Comparison of ENCODE assay signal across 8 cellular contexts in the genomic region with DNA sequence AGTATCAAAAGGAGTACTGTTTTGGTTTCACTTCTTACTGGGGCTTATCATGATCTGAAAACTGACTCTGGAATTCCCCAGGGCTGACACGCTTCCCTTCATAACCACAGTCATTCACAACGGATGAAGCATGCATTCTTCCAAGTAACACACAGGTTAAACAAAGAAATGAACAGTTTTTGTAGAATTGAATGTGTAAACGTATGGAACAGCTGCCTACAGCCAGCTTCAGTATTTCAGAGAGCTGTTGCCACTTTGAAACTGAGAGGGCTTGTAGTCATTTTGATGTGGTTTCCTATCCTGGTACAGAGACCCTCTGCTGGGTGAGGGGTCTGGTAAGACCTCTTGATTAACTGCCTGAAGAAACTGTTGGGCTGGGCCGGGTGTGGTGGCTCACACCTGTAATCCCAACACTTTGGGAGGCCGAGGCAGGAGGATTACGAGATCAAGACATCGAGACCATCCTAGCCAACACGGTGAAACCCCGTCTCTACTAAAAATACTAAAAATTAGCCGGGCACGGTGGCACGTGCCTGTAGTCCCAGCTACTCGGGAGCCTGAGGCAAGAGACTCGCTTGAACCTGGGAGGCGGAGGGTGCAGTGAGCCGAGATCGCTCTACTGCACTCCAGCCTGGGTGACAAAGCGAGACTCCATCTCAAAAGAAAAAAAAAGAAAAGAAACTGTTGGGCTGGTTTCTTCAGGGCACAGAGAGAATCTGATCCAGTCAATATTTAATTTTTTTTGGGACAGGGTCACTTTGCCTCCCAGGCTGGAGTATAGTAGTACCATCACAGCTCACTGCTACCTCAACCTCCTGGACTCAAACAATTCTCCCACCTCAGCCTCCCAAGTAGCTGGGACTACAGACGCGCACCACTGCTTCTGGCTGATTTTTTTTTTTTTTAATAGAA. TPM values are rescaled to one million over a fixed set of nuclear protein-coding genes. Genes with fewer than 3 reads are reported as not detected.
DNase-seq lines count a peak whose midpoint lies in the region; ATAC-seq, FAIRE-seq and TF ChIP-seq lines count a peak whose summit lies in the region.

No MANE protein-coding gene starts in this region.

- H3K36me3 ChIP-seq in pancreas = no peaks in the 10 kb centered on the region

- ATAC-seq in HG02763 (IDR thresholded peaks at IDR 0.05; ENCODE audit: unreplicated experiment) (peak; percentile 25), T-cell (replicated peaks in 1 of 4) (peak in 1 of 4 experiments; percentile 79), pancreas (peak in 3 of 4 donors; percentile 17 to 62 (median 62))

- intact Hi-C loops in pancreas (cut with DNase I) = no loop called here

- peak overlapping the region in 2 of 4 donors; percentile 74 for H3K27ac ChIP-seq in pancreas

- DNase-seq in Daoy (ENCODE audit: low read depth) (peak; percentile 99), T-cell (peak in 29 of 34 experiments; percentile 26 to 65 (median 45)), chondrocyte (ENCODE audit: low spot score) (no peak), pancreas (no peak), frontal cortex (ENCODE audit: low spot score in 2 of 2) (no peak), NCI-H1105 (lab: John Stamatoyannopoulos, UW) (no peak), OCI-M2 (lab: John Stamatoyannopoulos, UW; ENCODE audit: unreplicated experiment) (no peak)

- POLR2A ChIA-PET in T-cell (lab: Charles Lee) = interaction anchor here (0.6 to 2.2 kb wide), 7 partner anchors 24 to 43 kb away, joined by 3 to 8 read pairs (median 5); no protein-coding TSS in a partner anchor

- no peak for TF ChIP-seq CTCF in chondrocyte (IDR thresholded peaks at IDR 0.05)
- TF ChIP-seq CTCF in pancreas (IDR thresholded peaks at IDR 0.05) = no peak

- H3K27me3 Mint-ChIP-seq in T-cell (no peaks in the 10 kb centered on the region), chondrocyte (ENCODE audit: low read depth) (peaks cover 21% of the 10 kb centered on the region)

- 80 to 84% methylated on average over 20 of the region's 20 CpGs for WGBS in pancreas, 2 donors

- H3K4me3 ChIP-seq in pancreas = no peak overlapping the region

- peaks cover 74 to 80% (median 74%) of the 10 kb centered on the region in 3 donors for H3K4me1 Mint-ChIP-seq in T-cell
- H3K4me1 Mint-ChIP-seq in chondrocyte (ENCODE audit: low read depth) = peaks cover 30% of the 10 kb centered on the region

- no peaks in the 10 kb centered on the region for H3K9me3 ChIP-seq in pancreas

- FAIRE-seq in pancreas (lab: Jason Lieb, UNC) (no peak), frontal cortex (lab: Jason Lieb, UNC) (no peak)

- no peaks in the 10 kb centered on the region for H3K27me3 ChIP-seq in pancreas

- peak overlapping the region; percentile 79 to 82 for H3K27ac Mint-ChIP-seq in T-cell
- H3K27ac Mint-ChIP-seq in chondrocyte (ENCODE audit: unreplicated experiment) = peak overlapping the region; percentile 57

- H3K9me3 Mint-ChIP-seq in T-cell (no peaks in the 10 kb centered on the region), chondrocyte (ENCODE audit: low read depth) (no peaks in the 10 kb centered on the region)

- CTCF ChIA-PET in T-cell (lab: Charles Lee) = interaction anchor here (0.6 to 1.3 kb wide), 8 partner anchors 34 to 52 kb away, joined by 3 to 6 read pairs (median 3); partner anchors contain the start of gene CBX3 (in 1 of the 2)

- H3K4me1 ChIP-seq in pancreas = peaks cover 0 to 29% (median 0%) of the 10 kb centered on the region in 3 donors

- peak overlapping the region; percentile 50 to 80 (median 67) for H3K4me3 Mint-ChIP-seq in T-cell
- no peak overlapping the region for H3K4me3 Mint-ChIP-seq in chondrocyte (ENCODE audit: unreplicated experiment)

- peaks cover 3% of the 10 kb centered on the region for H3K36me3 Mint-ChIP-seq in T-cell
- peaks cover 3% of the 10 kb centered on the region for H3K36me3 Mint-ChIP-seq in chondrocyte (ENCODE audit: low read depth)

RNA-seq across cellular contexts. Expression of gene NFE2L3, which starts 4.7 kb away (rescaled TPM):
- 273 and 296 TPM in 2 replicates for total RNA-seq in Daoy (2014; rRNA removed; shearing (Covaris generic))
- total RNA-seq in T-cell (1 to 10 TPM; 1.8 to 6.2 (median 5.1) TPM), chondrocyte (0.17 to 0.79 TPM (median 0.52 TPM) in 3 replicates), pancreas (10 to 100 TPM in 1 of 6 donors, 1 to 10 TPM in 5; 1.2 to 10.3 (median 2.6) TPM), frontal cortex (9.8 TPM)
- polyA plus RNA-seq in pancreas = 1 to 10 TPM; 1.7 to 2.1 TPM

RNA-seq across cellular contexts. Expression of gene HNRNPA2B1, which starts 43.8 kb away (rescaled TPM):
- 412 and 512 TPM in 2 replicates for total RNA-seq in Daoy (2014; rRNA removed; shearing (Covaris generic))
- 100 to 1,000 TPM; 388 to 478 (median 411) TPM for total RNA-seq in T-cell
- 311 to 604 TPM (median 313 TPM) in 3 replicates for total RNA-seq in chondrocyte
- total RNA-seq in pancreas = 100 to 1,000 TPM in 5 of 6 donors, 10 to 100 TPM in 1; 84.7 to 235 (median 143) TPM
- 100 to 1,000 TPM; 395 to 464 TPM for polyA plus RNA-seq in pancreas
- 135 TPM for total RNA-seq in frontal cortex

RNA-seq across cellular contexts. Expression of gene CBX3, which starts 44.8 kb away (rescaled TPM):
- total RNA-seq in Daoy (2014; rRNA removed; shearing (Covaris generic)) = 495 and 643 TPM in 2 replicates
- total RNA-seq in T-cell = 100 to 1,000 TPM; 106 to 155 (median 148) TPM
- 98.7 to 132 TPM (median 102 TPM) in 3 replicates for total RNA-seq in chondrocyte
- total RNA-seq in pancreas = 10 to 100 TPM; 22.0 to 55.5 (median 32.9) TPM
- polyA plus RNA-seq in pancreas = 10 to 100 TPM; 32.9 to 60.7 TPM
- total RNA-seq in frontal cortex = 183 TPM

Comparison
In these comparisons a context has a peak if more than half of its experiments do, and no peak if none do; other contexts are left out.
1. DNase-seq: peak in Daoy (single experiment) and T-cell (29 of 34); none in chondrocyte (single experiment), pancreas (0 of 6), frontal cortex (0 of 2), NCI-H1105 (single experiment) and OCI-M2 (single experiment).
2. RNA of gene NFE2L3, which starts 4.7 kb away (total RNA-seq): 273 to 296 TPM in Daoy; 9.8 TPM in frontal cortex (single experiment), 1.8 to 6.2 TPM in T-cell, 1.2 to 10.3 TPM in pancreas and 0.17 to 0.79 TPM in chondrocyte; every median in the first group is over 10 times any median in the second.